Comparison of ENCODE assay signal across 9 cellular contexts in genomic region chr2:182915369-182916326, GRCh38. TPM values are rescaled to one million over a fixed set of nuclear protein-coding genes. Genes with fewer than 3 reads are reported as not detected.
DNase-seq lines count a peak whose midpoint lies in the region; ATAC-seq, FAIRE-seq and TF ChIP-seq lines count a peak whose summit lies in the region.
"Had no signal": no experiment of that assay in that cellular context is flagged by ENCODE, and none has a peak within 500 bp of the region (broad histone marks: within the 10 kb centered on the region; RNA-seq: fewer than 3 reads in every experiment).

No MANE protein-coding gene starts in this region.

- H3K9me3 ChIP-seq in liver (ENCODE audit: control insufficient read depth in 4 of 4, low read length in 3 of 4), result no peaks in the 10 kb centered on the region

- no peak for TF ChIP-seq RAD21 in liver (IDR thresholded peaks at IDR 0.05)

- H3K4me3 ChIP-seq in choroid plexus epithelial cell (ENCODE audit: low read depth, low read length) (no peak overlapping the region), liver (ENCODE audit: low read depth in 1 of 3, low read length in 3 of 3) (no peak overlapping the region)

- no peak for ATAC-seq in HG03175 (IDR thresholded peaks at IDR 0.05; ENCODE audit: unreplicated experiment)

- 84% methylated on average over 6 of the region's 6 CpGs for WGBS in liver

- H3K4me1 ChIP-seq in liver (ENCODE audit: control insufficient read depth in 4 of 4, insufficient read depth in 4 of 4, low read length in 3 of 4), result peaks cover 4 to 51% (median 27%) of the 10 kb centered on the region in 4 donors

- H3K9ac ChIP-seq in liver (ENCODE audit: low read depth in 1 of 2, low read length in 2 of 2), result no peak overlapping the region

- TF ChIP-seq CTCF in choroid plexus epithelial cell (conservative IDR thresholded peaks at IDR 0.05; ENCODE audit: low read depth, low read length) (no peak), liver (IDR thresholded peaks at IDR 0.05; ENCODE audit: low read depth, low read length, missing input control) (no peak)

- DNase-seq in COLO829 (ENCODE audit: low spot score) (peak; percentile 91), NCI-H2171 treated with DMSO at 0.1 percent for 48 hours (lab: John Stamatoyannopoulos, UW) (peak; percentile 81), choroid plexus epithelial cell (ENCODE audit: low read depth) (peak; percentile 94), middle frontal gyrus (ENCODE audit: extremely low spot score, low spot score) (no peak), GM12892 (ENCODE audit: insufficient read length) (no peak)
- no peak for DNase-seq in activated CD8-positive, alpha-beta memory T cell treated with anti-CD3 and anti-CD28 coated beads for 24 hours

- H3K27me3 ChIP-seq in liver (ENCODE audit: control insufficient read depth in 4 of 4, insufficient read depth in 4 of 4, low read length in 3 of 4), result no peaks in the 10 kb centered on the region

- no peak for FAIRE-seq in GM12892 (lab: Jason Lieb, UNC)

- TF ChIP-seq POLR2A in GM12892 (IDR thresholded peaks at IDR 0.05; ENCODE audit: low read depth, low read length), result no peak

- H3K36me3 ChIP-seq in liver (ENCODE audit: control insufficient read depth in 4 of 4, insufficient read depth in 3 of 4, low read depth in 1 of 4, low read length in 3 of 4), result peaks cover 0 to 1% (median 0%) of the 10 kb centered on the region in 4 donors

- H3K27ac ChIP-seq in liver (ENCODE audit: low read depth in 1 of 2, low read length in 2 of 2), result no peak overlapping the region

TF ChIP-seq in liver, 16 proteins besides CTCF, POLR2A, EP300 and RAD21:
- TF ChIP-seq HNF4A (conservative IDR thresholded peaks at IDR 0.05) (peak; percentile 30 to 34), JUND (IDR thresholded peaks at IDR 0.05) (peak in 1 of 2 donors; percentile 26), ATF3 (IDR thresholded peaks at IDR 0.05) (no peak), RXRA (IDR thresholded peaks at IDR 0.05) (peak in 1 of 2 donors; percentile 3)

RNA-seq across cellular contexts. Expression of gene FRZB, which starts 49.2 kb away (rescaled TPM):
- total RNA-seq in liver, result under 1 TPM; 0.17 to 0.47 TPM
- polyA plus RNA-seq in liver, result 1 to 10 TPM in 1 of 2 donors, under 1 TPM in 1; 0.61 to 1.0 TPM
- polyA plus RNA-seq in GM12892 (2012; ENCODE audit: missing spikeins), result not detected
- total RNA-seq: NCI-H460 had no signal

Comparison
In these comparisons a context has a peak if more than half of its experiments do, and no peak if none do; other contexts are left out.
1. DNase-seq: peak in COLO829 (single experiment), NCI-H2171 treated with DMSO at 0.1 percent for 48 hours (single experiment) and choroid plexus epithelial cell (single experiment); none in activated CD8-positive, alpha-beta memory T cell treated with anti-CD3 and anti-CD28 coated beads for 24 hours (single experiment), middle frontal gyrus (single experiment) and GM12892 (single experiment).